Comparison of ENCODE assay signal across 12 cellular contexts in the genomic region with DNA sequence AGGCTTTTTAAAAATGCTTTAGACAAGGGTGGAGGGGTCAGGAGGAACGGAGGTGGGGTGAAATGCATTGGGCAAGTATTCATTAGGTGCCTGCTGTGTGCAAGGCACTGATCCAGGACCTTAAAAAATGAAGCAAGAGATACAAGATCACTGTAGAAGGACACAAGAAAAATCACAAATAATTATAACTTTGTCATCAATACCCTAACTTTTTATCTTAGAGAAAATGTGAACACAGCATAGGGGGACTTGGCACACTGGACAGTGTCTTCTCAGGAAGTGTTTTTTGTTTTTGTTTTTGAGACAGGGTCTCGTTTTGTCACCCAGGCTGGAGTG. TPM values are rescaled to one million over a fixed set of nuclear protein-coding genes. Genes with fewer than 3 reads are reported as not detected.
DNase-seq lines count a peak whose midpoint lies in the region; ATAC-seq, FAIRE-seq and TF ChIP-seq lines count a peak whose summit lies in the region.
"Had no signal": no experiment of that assay in that cellular context is flagged by ENCODE, and none has a peak within 500 bp of the region (broad histone marks: within the 10 kb centered on the region; RNA-seq: fewer than 3 reads in every experiment).

No MANE protein-coding gene starts in this region.

- CTCF ChIA-PET in K562 (lab: Yijun Ruan, JAX; ENCODE audit: low intra/inter-chr PET ratio), result interaction anchor here (0.7 to 2.1 kb wide), 6 partner anchors 61 to 176 kb away, joined by 3 to 19 read pairs (median 6); no protein-coding TSS in a partner anchor
- CTCF ChIA-PET in SK-N-SH (lab: Yijun Ruan, JAX), result interaction anchor here (0.6 to 10.6 kb wide), 69 partner anchors 9 to 339 kb away, joined by 3 to 111 read pairs (median 5); a partner anchor contains a TSS
- CTCF ChIA-PET in Calu3 (lab: Charles Lee), result interaction anchor here (0.6 to 10.9 kb wide), 32 partner anchors 9 to 349 kb away, joined by 3 to 496 read pairs (median 6); a partner anchor contains a TSS

- H2AFZ ChIP-seq in KMS-11 (ENCODE audit: low read depth) (no peak overlapping the region), K562 (ENCODE audit: low read depth, low read length) (no peak overlapping the region), SK-N-SH (ENCODE audit: low read depth) (no peak overlapping the region)

- TF ChIP-seq RAD21 in K562 (CRISPR knock-in tag; conservative IDR thresholded peaks at IDR 0.05 in 1 of 2, IDR thresholded peaks at IDR 0.05 in 1 of 2) (no peak), SK-N-SH (IDR thresholded peaks at IDR 0.05; ENCODE audit: low read length) (no peak)

- ATAC-seq in K562 (no peak), upper lobe of left lung (ENCODE audit: low FRiP score in 2 of 2) (no peak)

- H3K36me3 ChIP-seq in KMS-11 (ENCODE audit: insufficient read depth), result no peaks in the 10 kb centered on the region
- no peaks in the 10 kb centered on the region for H3K36me3 ChIP-seq in K562 (ENCODE audit: control insufficient read depth, insufficient read depth, low read length)
- no peaks in the 10 kb centered on the region for H3K36me3 ChIP-seq in SK-N-SH (replicated peaks in 1 of 2; ENCODE audit: control insufficient read depth in 1 of 2, insufficient read depth in 2 of 2, low read length in 1 of 2)
- H3K36me3 ChIP-seq in upper lobe of left lung, result no peaks in the 10 kb centered on the region

- BruUV-seq in K562 (replicated peaks; lab: Mats Ljungman, UMichigan), result no TSS peak
- no TSS peak for BruUV-seq in Calu3 (replicated peaks; lab: Mats Ljungman, UMichigan)

- H3K9me1 ChIP-seq in K562 (ENCODE audit: control insufficient read depth, insufficient read depth, low read length), result no peaks in the 10 kb centered on the region

- TF ChIP-seq EP300 in K562 (IDR thresholded peaks at IDR 0.05; ENCODE audit: low read length) (no peak), SK-N-SH (IDR thresholded peaks at IDR 0.05; ENCODE audit: borderline replicate concordance in 1 of 2, low read depth in 1 of 2, low read length in 1 of 2) (no peak), upper lobe of left lung (IDR thresholded peaks at IDR 0.05) (no peak)

- H3K9me3 Mint-ChIP-seq in CD14-positive monocyte (peaks cover 0 to 21% (median 3%) of the 10 kb centered on the region in 7 donors), nephron progenitor cell (no peaks in the 10 kb centered on the region), Calu3 (ENCODE audit: low read depth, unreplicated experiment) (no peaks in the 10 kb centered on the region)
- H3K9me3 Mint-ChIP-seq: CD8-positive, alpha-beta memory T cell; HFFc6 had no signal

- in situ Hi-C loops in K562 (cut with MboI), result no loop called here

- intact Hi-C loops in CD14-positive monocyte (cut with micrococcal nuclease), result loop anchor here (2.0 to 10.0 kb wide), 4 partner anchors 110 to 175 kb away; no protein-coding TSS in a partner anchor
- intact Hi-C loops in K562 (cut with micrococcal nuclease), result loop anchor here (1.0 to 5.0 kb wide), 3 partner anchors 85 to 315 kb away; a partner anchor contains a TSS
- intact Hi-C loops in Calu3 (cut with micrococcal nuclease; ENCODE audit: unreplicated experiment), result loop anchor here (1.0 to 5.0 kb wide), 2 partner anchors 175 to 225 kb away; no protein-coding TSS in a partner anchor

- DNase-seq in CD14-positive monocyte (ENCODE audit: low spot score) (no peak), K562 (ENCODE audit: extremely low read depth in 1 of 4, low spot score in 3 of 4) (no peak), nephron progenitor cell (no peak), coronary artery (ENCODE audit: low spot score) (no peak), SK-N-SH (no peak), upper lobe of left lung (no peak), Calu3 (no peak)

- FAIRE-seq in K562 (lab: Jason Lieb, UNC), result no peak
- FAIRE-seq: GM12891, RCC 7860 had no signal

- H3K27me3 ChIP-seq in KMS-11 (ENCODE audit: insufficient read depth, low read depth) (peaks cover 18% of the 10 kb centered on the region; the same call in 1 of the 2 replicates), K562 (ENCODE audit: control insufficient read depth in 2 of 2, insufficient read depth in 2 of 2, low read length in 2 of 2) (peaks cover 9 to 18% of the 10 kb centered on the region in 2 experiments; a peak in 4 of 5 replicates), SK-N-SH (ENCODE audit: insufficient read depth) (no peaks in the 10 kb centered on the region), upper lobe of left lung (peaks cover 1 to 29% (median 14%) of the 10 kb centered on the region in 4 donors)

- H3K9me2 ChIP-seq in SK-N-SH, result no peaks in the 10 kb centered on the region

- H3F3A ChIP-seq in SK-N-SH (replicated peaks; ENCODE audit: insufficient read depth), result no peaks in the 10 kb centered on the region

- peaks cover 10% of the 10 kb centered on the region for H3K4me1 Mint-ChIP-seq in CD14-positive monocyte
- peaks cover 68% of the 10 kb centered on the region for H3K4me1 Mint-ChIP-seq in nephron progenitor cell
- peaks cover 15% of the 10 kb centered on the region for H3K4me1 Mint-ChIP-seq in Calu3 (ENCODE audit: low read depth, unreplicated experiment)

- H3K4me1 ChIP-seq in KMS-11 (ENCODE audit: low read depth, poor library complexity, severe bottlenecking) (peaks cover 15% of the 10 kb centered on the region), K562 (replicated peaks in 1 of 2; ENCODE audit: control insufficient read depth in 2 of 2, insufficient read depth in 2 of 2, low read length in 2 of 2) (peaks cover 0 to 12% of the 10 kb centered on the region in 2 experiments; a peak in 3 of 5 replicates), SK-N-SH (ENCODE audit: control insufficient read depth in 1 of 2, insufficient read depth in 2 of 2, low read depth in 1 of 2, low read length in 1 of 2) (peaks cover 0 to 10% of the 10 kb centered on the region in 2 experiments; a peak in 1 of 4 replicates), upper lobe of left lung (no peaks in the 10 kb centered on the region)

- POLR2A ChIA-PET in K562 (lab: Yijun Ruan, JAX), result interaction anchor here (0.5 to 1.3 kb wide), 6 partner anchors 10 to 263 kb away, joined by 3 to 5 read pairs (median 4); no protein-coding TSS in a partner anchor
- POLR2A ChIA-PET in SK-N-SH (lab: Yijun Ruan, JAX), result interaction anchor here (0.6 kb wide), 1 partner anchor 247 kb away, joined by 3 read pairs; no protein-coding TSS in a partner anchor

- TF ChIP-seq CTCF in CD14-positive monocyte (IDR thresholded peaks at IDR 0.05) (peak; percentile 75), KMS-11 (conservative IDR thresholded peaks at IDR 0.05; ENCODE audit: low read depth, low read length) (peak; percentile 59), K562 (IDR thresholded peaks at IDR 0.05 in 2 of 3, conservative IDR thresholded peaks at IDR 0.05 in 1 of 3; ENCODE audit: insufficient read depth in 2 of 3, low read depth in 1 of 3, low read length in 3 of 3) (no peak), nephron progenitor cell (IDR thresholded peaks at IDR 0.05) (peak; percentile 26), coronary artery (IDR thresholded peaks at IDR 0.05) (no peak), SK-N-SH (IDR thresholded peaks at IDR 0.05) (no peak), upper lobe of left lung (IDR thresholded peaks at IDR 0.05) (peak in 1 of 6 experiments; percentile 11), Calu3 (IDR thresholded peaks at IDR 0.05; ENCODE audit: unreplicated experiment) (no peak)

- H3K27ac ChIP-seq in KMS-11 (no peak overlapping the region), K562 (ENCODE audit: extremely low read depth, low read depth, low read length) (no peak overlapping the region), coronary artery (no peak overlapping the region), SK-N-SH (ENCODE audit: low read depth in 2 of 2, low read length in 1 of 2) (no peak overlapping the region), upper lobe of left lung (no peak overlapping the region)

- H3K4me3 Mint-ChIP-seq in CD14-positive monocyte (peak overlapping the region in 1 of 2 donors; percentile 73), nephron progenitor cell (no peak overlapping the region), Calu3 (ENCODE audit: low read depth, unreplicated experiment) (no peak overlapping the region)
- H3K4me3 Mint-ChIP-seq: CD8-positive, alpha-beta memory T cell; HFFc6 had no signal

- H3K9me3 ChIP-seq in K562 (replicated peaks; ENCODE audit: control insufficient read depth, insufficient read depth, low read depth, low read length), result no peaks in the 10 kb centered on the region
- H3K9me3 ChIP-seq in SK-N-SH, result no peaks in the 10 kb centered on the region
- H3K9me3 ChIP-seq in upper lobe of left lung, result no peaks in the 10 kb centered on the region

- peaks cover 61 to 80% (median 62%) of the 10 kb centered on the region in 3 donors for H3K27me3 Mint-ChIP-seq in CD14-positive monocyte (ENCODE audit: low read depth in 3 of 3)
- H3K27me3 Mint-ChIP-seq in nephron progenitor cell (ENCODE audit: low read depth, poor library complexity), result peaks cover 67% of the 10 kb centered on the region
- H3K27me3 Mint-ChIP-seq in Calu3 (ENCODE audit: unreplicated experiment), result peaks cover 74% of the 10 kb centered on the region

- H3K27ac Mint-ChIP-seq in CD14-positive monocyte, result no peak overlapping the region
- H3K27ac Mint-ChIP-seq in nephron progenitor cell, result no peak overlapping the region
- H3K27ac Mint-ChIP-seq in Calu3 (ENCODE audit: unreplicated experiment), result no peak overlapping the region
- H3K27ac Mint-ChIP-seq: HFFc6 had no signal

- TF ChIP-seq POLR2A in K562 (conservative IDR thresholded peaks at IDR 0.05) (no peak), upper lobe of left lung (IDR thresholded peaks at IDR 0.05) (no peak)

- H3K79me2 ChIP-seq in KMS-11 (ENCODE audit: insufficient read depth, low read depth) (no peaks in the 10 kb centered on the region), K562 (ENCODE audit: control insufficient read depth, insufficient read depth, low read length) (no peaks in the 10 kb centered on the region), SK-N-SH (ENCODE audit: insufficient read depth) (no peaks in the 10 kb centered on the region)

- H3K9ac ChIP-seq in KMS-11, result no peak overlapping the region
- H3K9ac ChIP-seq in K562 (ENCODE audit: insufficient read depth in 1 of 2, low read depth in 2 of 2, low read length in 2 of 2), result no peak overlapping the region
- H3K9ac ChIP-seq in SK-N-SH, result no peak overlapping the region

- H3K4me2 ChIP-seq in KMS-11 (no peak overlapping the region), K562 (ENCODE audit: insufficient read depth, low read length) (no peak overlapping the region), SK-N-SH (no peak overlapping the region)

- 0% methylated on average over 2 of the region's 2 CpGs for WGBS in K562 (ENCODE audit: insufficient coverage, low coverage, missing lambda C conversion rate)
- 3% methylated on average over 2 of the region's 2 CpGs for WGBS in SK-N-SH (ENCODE audit: low lambda C conversion rate)
- WGBS in upper lobe of left lung, 2 donors, result 18 to 47% methylated on average over 2 of the region's 2 CpGs

- H3K36me3 Mint-ChIP-seq in CD14-positive monocyte (peaks cover 0 to 13% of the 10 kb centered on the region in 2 donors), nephron progenitor cell (ENCODE audit: low read depth) (no peaks in the 10 kb centered on the region), Calu3 (ENCODE audit: insufficient read depth, unreplicated experiment) (peaks cover 5% of the 10 kb centered on the region)
- H3K36me3 Mint-ChIP-seq: CD8-positive, alpha-beta memory T cell had no signal

- H4K20me1 ChIP-seq in KMS-11 (ENCODE audit: insufficient read depth) (no peaks in the 10 kb centered on the region), K562 (replicated peaks; ENCODE audit: control insufficient read depth, insufficient read depth, low read length) (no peaks in the 10 kb centered on the region), SK-N-SH (ENCODE audit: insufficient read depth) (no peaks in the 10 kb centered on the region)

- no peak overlapping the region for H3K4me3 ChIP-seq in KMS-11 (IDR thresholded peaks at IDR 0.05; ENCODE audit: insufficient read depth, low read depth, low read length)
- no peak overlapping the region for H3K4me3 ChIP-seq in K562
- no peak overlapping the region for H3K4me3 ChIP-seq in coronary artery
- peak overlapping the region in 1 of 2 experiments; percentile 50; a peak in 1 of 4 replicates for H3K4me3 ChIP-seq in SK-N-SH (ENCODE audit: low read depth in 2 of 2, low read length in 1 of 2)
- no peak overlapping the region for H3K4me3 ChIP-seq in upper lobe of left lung

RNA-seq across cellular contexts. Expression of a gene that starts 7.0 kb away (rescaled TPM):
- polyA plus RNA-seq in CD14-positive monocyte (not detected), K562 (2011; rRNA removed) (1.3 and 3.0 TPM in 2 replicates), K562 (2014; fragmentation: Illumina TruSeq; extraction: Trizol) (4.3 and 4.7 TPM in 2 replicates), K562 (2014; fragmentation: Nextera tagmentation; extraction: Ambion mirVana) (under 1 TPM; 0.41 to 0.62 TPM), K562 (2014; rRNA removed) (5.0 and 5.2 TPM in 2 replicates), SK-N-SH (2012; rRNA removed) (2.7 and 3.1 TPM in 2 replicates)
- 1.5 and 3.4 TPM in 2 replicates for total RNA-seq in K562 (2011; cell fraction: chromatin; rRNA removed; ENCODE audit: low replicate concordance)
- total RNA-seq in K562 (2011; cell fraction: nucleolus; rRNA removed), result 3.6 and 4.3 TPM in 2 replicates
- total RNA-seq in K562 (2011; cell fraction: nucleoplasm; rRNA removed), result 2.3 and 3.1 TPM in 2 replicates
- total RNA-seq in K562 (2014; rRNA removed) (5.9 and 7.3 TPM in 2 replicates), K562 (2014; rRNA removed; fragmentation: Illumina TruSeq; extraction: Trizol) (4.3 and 4.6 TPM in 2 replicates), K562 (2015; rRNA removed; fragmentation: Illumina TruSeq; extraction: Trizol) (3.7 and 3.8 TPM in 2 replicates), K562 (2021) (9.4 and 10.6 TPM in 2 replicates), upper lobe of left lung (1 to 10 TPM; 1.1 to 2.3 (median 1.8) TPM), Calu3 (2022) (15.3 and 20.9 TPM in 2 replicates)
- polyA plus RNA-seq in K562 (2011; cell fraction: cytosol; rRNA removed), result 1.4 and 5.8 TPM in 2 replicates
- 1.4 and 3.2 TPM in 2 replicates for polyA plus RNA-seq in K562 (2011; cell fraction: nucleus; rRNA removed)
- polyA plus RNA-seq in K562 (2012), result 2.6 and 6.0 TPM in 2 replicates
- 2.1 and 3.9 TPM in 2 replicates for polyA minus RNA-seq in K562 (2011; rRNA and poly(A)+ RNA removed)
- polyA minus RNA-seq in K562 (2011; cell fraction: cytosol; rRNA and poly(A)+ RNA removed), result 2.0 and 4.8 TPM in 2 replicates
- polyA minus RNA-seq in K562 (2011; cell fraction: nucleus; rRNA and poly(A)+ RNA removed), result 1.8 and 2.3 TPM in 2 replicates
- polyA plus RNA-seq in SK-N-SH (2012; cell fraction: cytosol; rRNA removed), result 3.4 and 4.0 TPM in 2 replicates
- polyA plus RNA-seq in SK-N-SH (2012; cell fraction: nucleus; rRNA removed), result 2.8 and 4.0 TPM in 2 replicates

RNA-seq across cellular contexts. Expression of a gene that starts 37.3 kb away (rescaled TPM):
- polyA plus RNA-seq in CD14-positive monocyte, result under 1 TPM; 0.72 to 0.82 TPM
- 330 and 658 TPM in 2 replicates for total RNA-seq in K562 (2011; cell fraction: chromatin; rRNA removed; ENCODE audit: low replicate concordance)
- 248 and 270 TPM in 2 replicates for total RNA-seq in K562 (2011; cell fraction: nucleolus; rRNA removed)
- total RNA-seq in K562 (2011; cell fraction: nucleoplasm; rRNA removed), result 297 and 366 TPM in 2 replicates
- 31.4 and 34.9 TPM in 2 replicates for total RNA-seq in K562 (2014; rRNA removed)
- total RNA-seq in K562 (2014; rRNA removed; fragmentation: Illumina TruSeq; extraction: Trizol), result 17.4 and 18.4 TPM in 2 replicates
- total RNA-seq in K562 (2015; rRNA removed; fragmentation: Illumina TruSeq; extraction: Trizol), result 22.7 and 23.6 TPM in 2 replicates
- total RNA-seq in K562 (2021), result 61.3 and 71.7 TPM in 2 replicates
- polyA plus RNA-seq in K562 (2011; rRNA removed), result 30.0 and 30.6 TPM in 2 replicates
- polyA plus RNA-seq in K562 (2011; cell fraction: cytosol; rRNA removed), result 11.8 and 25.6 TPM in 2 replicates
- polyA plus RNA-seq in K562 (2011; cell fraction: nucleus; rRNA removed), result 127 and 214 TPM in 2 replicates
- 36.2 and 46.8 TPM in 2 replicates for polyA plus RNA-seq in K562 (2012)
- 30.2 and 33.4 TPM in 2 replicates for polyA plus RNA-seq in K562 (2014; fragmentation: Illumina TruSeq; extraction: Trizol)
- polyA plus RNA-seq in K562 (2014; fragmentation: Nextera tagmentation; extraction: Ambion mirVana), result 1 to 10 TPM; 3.1 to 3.4 TPM
- 47.8 and 55.0 TPM in 2 replicates for polyA plus RNA-seq in K562 (2014; rRNA removed)
- polyA minus RNA-seq in K562 (2011; rRNA and poly(A)+ RNA removed), result 20.1 and 32.9 TPM in 2 replicates
- 13.9 and 19.0 TPM in 2 replicates for polyA minus RNA-seq in K562 (2011; cell fraction: cytosol; rRNA and poly(A)+ RNA removed)
- polyA minus RNA-seq in K562 (2011; cell fraction: nucleus; rRNA and poly(A)+ RNA removed), result 52.0 and 68.0 TPM in 2 replicates
- 41.5 and 43.6 TPM in 2 replicates for polyA plus RNA-seq in SK-N-SH (2012; rRNA removed)
- 11.5 and 18.3 TPM in 2 replicates for polyA plus RNA-seq in SK-N-SH (2012; cell fraction: cytosol; rRNA removed)
- 118 and 131 TPM in 2 replicates for polyA plus RNA-seq in SK-N-SH (2012; cell fraction: nucleus; rRNA removed)
- total RNA-seq in upper lobe of left lung, result 100 to 1,000 TPM in 4 of 6 donors, 10 to 100 TPM in 2; 69.2 to 305 (median 122) TPM
- 463 and 498 TPM in 2 replicates for total RNA-seq in Calu3 (2022)

Comparison
In these comparisons a context has a peak if more than half of its experiments do, and no peak if none do; other contexts are left out.
1. CTCF ChIP-seq: peak in CD14-positive monocyte (single experiment), KMS-11 (single experiment) and nephron progenitor cell (single experiment); none in K562 (0 of 3), coronary artery (single experiment), SK-N-SH (single experiment) and Calu3 (single experiment).